Comparison of ENCODE assay signal across 27 cellular contexts in genomic region chr5:27598576-27598975, GRCh38.
DNase-seq lines count a peak whose midpoint lies in the region; ATAC-seq and TF ChIP-seq lines count a peak whose summit lies in the region.
"Had no signal": no experiment of that assay in that cellular context is flagged by ENCODE, and none has a peak within 500 bp of the region (broad histone marks: within the 10 kb centered on the region; RNA-seq: fewer than 3 reads in every experiment).

No MANE protein-coding gene starts in this region.

- no peak for ATAC-seq in GM18498 (IDR thresholded peaks at IDR 0.05; ENCODE audit: unreplicated experiment)
- ATAC-seq: A549; activated naive CD8-positive, alpha-beta T cell treated with anti-CD3 and anti-CD28 coated beads, Interleukin-2, amount 50 U/mL, for 24 hours; activated T-cell treated with anti-CD3 and anti-CD28 coated beads, Interleukin-2, amount 50 U/mL, for 4 hours; CD8-positive, alpha-beta T cell; gastrocnemius medialis; HCT116; WTC11 had no signal

- no peaks in the 10 kb centered on the region for H3K36me3 ChIP-seq in brain microvascular endothelial cell (replicated peaks)
- H3K36me3 ChIP-seq in kidney epithelial cell (ENCODE audit: control insufficient read depth, insufficient read depth, low read length): no peaks in the 10 kb centered on the region
- H3K36me3 ChIP-seq in MG63: no peaks in the 10 kb centered on the region
- H3K36me3 ChIP-seq: gastrocnemius medialis, ovary, SJCRH30, transverse colon had no signal

- no peak overlapping the region for H3K27ac ChIP-seq in brain microvascular endothelial cell
- H3K27ac ChIP-seq: A549, gastrocnemius medialis, hepatocyte, ovary, SJCRH30, transverse colon had no signal

- H3K27me3 ChIP-seq in brain microvascular endothelial cell (replicated peaks) (no peaks in the 10 kb centered on the region), kidney epithelial cell (ENCODE audit: control insufficient read depth, insufficient read depth, low read length) (no peaks in the 10 kb centered on the region), MG63 (no peaks in the 10 kb centered on the region)
- H3K27me3 ChIP-seq: gastrocnemius medialis, hepatocyte, ovary, SJCRH30, transverse colon had no signal

- TF ChIP-seq CTCF in brain microvascular endothelial cell (IDR thresholded peaks at IDR 0.05; ENCODE audit: low read depth, low read length, missing control alignments) (no peak), kidney epithelial cell (IDR thresholded peaks at IDR 0.05; ENCODE audit: insufficient read depth, low read length, poor library complexity, severe bottlenecking) (no peak)

- H3K4me3 ChIP-seq in brain microvascular endothelial cell (ENCODE audit: low read depth, low read length): no peak overlapping the region
- no peak overlapping the region for H3K4me3 ChIP-seq in kidney epithelial cell (ENCODE audit: low read depth, low read length)
- no peak overlapping the region for H3K4me3 ChIP-seq in MG63
- H3K4me3 ChIP-seq: A549, gastrocnemius medialis, hepatocyte, ovary, SJCRH30, transverse colon had no signal

- intact Hi-C loops in cardiac septum (cut with DNase I): no loop called here

- H3K9me3 ChIP-seq in MG63: no peaks in the 10 kb centered on the region; the same call in 1 of the 2 replicates
- H3K9me3 ChIP-seq: A549, gastrocnemius medialis, ovary, SJCRH30, transverse colon had no signal

- in situ Hi-C loops in brain microvascular endothelial cell (cut with HindIII; ENCODE audit: low pct_ligation_motif_present, low sequenced_read_pairs): no loop called here

- peak; percentile 3 for DNase-seq in A172 (ENCODE audit: low spot score)
- DNase-seq in HT1080 (ENCODE audit: low read depth): peak; percentile 33
- DNase-seq in brain microvascular endothelial cell: peak; percentile 39
- peak; percentile 16 for DNase-seq in kidney epithelial cell (ENCODE audit: low read depth)
- DNase-seq in MG63: no peak
- no peak for DNase-seq in cardiac septum (ENCODE audit: low spot score)
- no peak for DNase-seq in KG1 (lab: John Stamatoyannopoulos, UW)
- DNase-seq: activated CD4-positive, alpha-beta T cell treated with anti-CD3 and anti-CD28 coated beads, Interleukin-2, amount 50 U/mL, for 1 hour; activated naive CD8-positive, alpha-beta T cell treated with anti-CD3 and anti-CD28 coated beads, Interleukin-2, amount 50 U/mL, for 24 hours; activated T-cell treated with anti-CD3 and anti-CD28 coated beads, Interleukin-2, amount 50 U/mL, for 4 hours; CD8-positive, alpha-beta T cell; effector CD8-positive, alpha-beta T cell; erythroblast; gastrocnemius medialis; immature natural killer cell; KBM-7; NCI-H526 treated with DMSO at 0.1 percent for 48 hours; nephron progenitor cell; ovary; retina; SJCRH30; transverse colon had no signal

Comparison
In these comparisons a context has a peak if more than half of its experiments do, and no peak if none do; other contexts are left out.
1. DNase-seq: peak in A172 (single experiment), HT1080 (single experiment), brain microvascular endothelial cell (single experiment) and kidney epithelial cell (single experiment); none in MG63 (single experiment), cardiac septum (single experiment) and KG1 (single experiment).